Comparison of ENCODE assay signal across 29 cellular contexts in genomic region chr2:239008004-239008403, GRCh38.
"Had no signal": no experiment of that assay in that cellular context is flagged by ENCODE, and none has a peak within 500 bp of the region (broad histone marks: within the 10 kb centered on the region; RNA-seq: fewer than 3 reads in every experiment).

No MANE protein-coding gene starts in this region.

- H3K27me3 ChIP-seq: adrenal gland, body of pancreas, ovary, upper lobe of left lung had no signal

- H3K36me3 ChIP-seq: adrenal gland, ovary, prostate gland, upper lobe of left lung, WERI-Rb-1 had no signal

- H3K27ac Mint-ChIP-seq: activated naive CD4-positive, alpha-beta T cell treated with anti-CD3 and anti-CD28 coated beads for 36 hours; activated naive CD8-positive, alpha-beta T cell treated with anti-CD3 and anti-CD28 coated beads for 36 hours; activated T-helper 1 cell treated with anti-CD3 and anti-CD28 coated beads, Interleukin-12 subunit alpha, Interleukin-12 subunit beta, Interleukin-2, Interleukin-4 antibody, amounts not matched to agents 30 ng/mL and 10 ng/mL and 1 ng/mL, durations not matched to agents 14 hours and 24 hours and 36 hours; effector memory CD8-positive, alpha-beta T cell; stimulated activated naive CD8-positive, alpha-beta T cell treated with anti-CD3 and anti-CD28 coated beads, Interleukin-15, Interleukin-2, amounts not matched to agents 100 ng/mL and 50 ng/mL, for 24 hours; T-helper 17 cell had no signal

- H3K4me1 Mint-ChIP-seq: activated naive CD8-positive, alpha-beta T cell treated with anti-CD3 and anti-CD28 coated beads for 36 hours; T-helper 17 cell had no signal

- H3K9me3 Mint-ChIP-seq: activated naive CD4-positive, alpha-beta T cell treated with anti-CD3 and anti-CD28 coated beads for 36 hours; activated naive CD8-positive, alpha-beta T cell treated with anti-CD3 and anti-CD28 coated beads for 36 hours; activated T-helper 1 cell treated with anti-CD3 and anti-CD28 coated beads, Interleukin-12 subunit alpha, Interleukin-12 subunit beta, Interleukin-2, Interleukin-4 antibody, amounts not matched to agents 30 ng/mL and 10 ng/mL and 1 ng/mL, durations not matched to agents 14 hours and 24 hours and 36 hours; effector memory CD8-positive, alpha-beta T cell; stimulated activated naive CD8-positive, alpha-beta T cell treated with anti-CD3 and anti-CD28 coated beads, Interleukin-15, Interleukin-2, amounts not matched to agents 100 ng/mL and 50 ng/mL, for 24 hours had no signal

- ATAC-seq: activated CD4-positive, CD25-positive, alpha-beta regulatory T cell treated with anti-CD3 and anti-CD28 coated beads, Interleukin-2, amount 50 U/mL, for 24 hours; body of pancreas; effector memory CD8-positive, alpha-beta T cell; left lobe of liver; mucosa of descending colon; T-helper 17 cell had no signal

- H3K9me3 ChIP-seq: adrenal gland, body of pancreas, mucosa of descending colon, ovary, prostate gland, upper lobe of left lung had no signal

- DNase-seq: activated CD4-positive, alpha-beta T cell treated with anti-CD3 and anti-CD28 coated beads for 48 hours; activated CD4-positive, alpha-beta T cell treated with anti-CD3 and anti-CD28 coated beads, Interleukin-2, amount 50 U/mL, for 48 hours; activated CD8-positive, alpha-beta memory T cell treated with anti-CD3 and anti-CD28 coated beads for 24 hours; activated effector memory CD4-positive, alpha-beta T cell treated with anti-CD3 and anti-CD28 coated beads, Interleukin-2, amount 50 U/mL, for 16 hours; activated naive CD4-positive, alpha-beta T cell treated with anti-CD3 and anti-CD28 coated beads for 36 hours; activated naive CD8-positive, alpha-beta T cell treated with anti-CD3 and anti-CD28 coated beads for 36 hours; adrenal gland; aorta; body of pancreas; cerebellar nuclear complex; effector memory CD8-positive, alpha-beta T cell; hippocampal formation; mesendoderm; mucosa of descending colon; ovary; stimulated activated CD4-positive, alpha-beta T cell treated with anti-CD3 and anti-CD28 coated beads, Interleukin-4, amount 100 ng/mL, for 1 hour; substantia nigra; T-helper 17 cell; T1000; upper lobe of left lung; WERI-Rb-1 had no signal

- H3K27ac ChIP-seq: adrenal gland, body of pancreas, coronary artery, dorsolateral prefrontal cortex, ovary, prostate gland, upper lobe of left lung, WERI-Rb-1 had no signal

- H3K36me3 Mint-ChIP-seq: activated naive CD8-positive, alpha-beta T cell treated with anti-CD3 and anti-CD28 coated beads for 36 hours had no signal

- H3K4me3 ChIP-seq: adrenal gland, body of pancreas, coronary artery, dorsolateral prefrontal cortex, lung, mucosa of descending colon, ovary, prostate gland, upper lobe of left lung had no signal

- H3K4me1 ChIP-seq: adrenal gland, body of pancreas, prostate gland, upper lobe of left lung had no signal

- H3K4me3 Mint-ChIP-seq: activated naive CD4-positive, alpha-beta T cell treated with anti-CD3 and anti-CD28 coated beads for 36 hours; activated naive CD8-positive, alpha-beta T cell treated with anti-CD3 and anti-CD28 coated beads for 36 hours; activated T-helper 1 cell treated with anti-CD3 and anti-CD28 coated beads, Interleukin-12 subunit alpha, Interleukin-12 subunit beta, Interleukin-2, Interleukin-4 antibody, amounts not matched to agents 30 ng/mL and 10 ng/mL and 1 ng/mL, durations not matched to agents 14 hours and 24 hours and 36 hours; effector memory CD8-positive, alpha-beta T cell; stimulated activated naive CD8-positive, alpha-beta T cell treated with anti-CD3 and anti-CD28 coated beads, Interleukin-15, Interleukin-2, amounts not matched to agents 100 ng/mL and 50 ng/mL, for 24 hours; T-helper 17 cell had no signal
